Comparison of ENCODE assay signal across 1 cellular context in genomic region chr16:85346404-85347212, GRCh38.
TF ChIP-seq lines count a peak whose summit lies in the region.

No MANE protein-coding gene starts in this region.

TF ChIP-seq in K562, 482 proteins besides CTCF, POLR2A, EP300 and RAD21 (continued from another document and continues in another):
- no peak for TF ChIP-seq MGA (IDR thresholded peaks at IDR 0.05)
- TF ChIP-seq RNF2 (IDR thresholded peaks at IDR 0.05), result no peak
- no peak for TF ChIP-seq CHD2 (IDR thresholded peaks at IDR 0.05; ENCODE audit: low read depth, low read length)
- no peak for TF ChIP-seq BDP1 (IDR thresholded peaks at IDR 0.05; ENCODE audit: insufficient read depth, insufficient read length)
- no peak for TF ChIP-seq TAF15 (IDR thresholded peaks at IDR 0.05; ENCODE audit: low read depth, low read length)
- TF ChIP-seq MIER1 (IDR thresholded peaks at IDR 0.05; ENCODE audit: low read depth), result no peak
- TF ChIP-seq HES1 (IDR thresholded peaks at IDR 0.05; ENCODE audit: low read depth), result no peak
- no peak for TF ChIP-seq TRIM28 (IDR thresholded peaks at IDR 0.05)
- peak; percentile 90 for TF ChIP-seq TOE1 (IDR thresholded peaks at IDR 0.05; ENCODE audit: borderline replicate concordance)
- no peak for TF ChIP-seq TOE1 (CRISPR knock-in tag; IDR thresholded peaks at IDR 0.05; ENCODE audit: borderline replicate concordance, low read depth)
- no peak for TF ChIP-seq RBM15 (IDR thresholded peaks at IDR 0.05; ENCODE audit: insufficient read depth, low read length)
- TF ChIP-seq CCNT2 (IDR thresholded peaks at IDR 0.05; ENCODE audit: borderline replicate concordance, extremely low read depth, insufficient read length, low read depth, low read length), result no peak
- no peak for TF ChIP-seq PHTF2 (CRISPR knock-in tag; IDR thresholded peaks at IDR 0.05)
- TF ChIP-seq RUNX1 (IDR thresholded peaks at IDR 0.05; ENCODE audit: low read depth), result no peak
- TF ChIP-seq OTX1 (CRISPR knock-in tag; IDR thresholded peaks at IDR 0.05), result peak; percentile 61; the same call in 1 of the 2 replicates
- peak; percentile 94 for TF ChIP-seq ZEB2 (IDR thresholded peaks at IDR 0.05)
- TF ChIP-seq ZNF3 (CRISPR knock-in tag; IDR thresholded peaks at IDR 0.05), result no peak
- TF ChIP-seq KDM1A (IDR thresholded peaks at IDR 0.05), result peak; percentile 95 to 96
- no peak for TF ChIP-seq ZBTB34 (CRISPR knock-in tag; IDR thresholded peaks at IDR 0.05)
- TF ChIP-seq NR3C1 (CRISPR knock-in tag; IDR thresholded peaks at IDR 0.05), result no peak
- no peak for TF ChIP-seq ZBTB8A (IDR thresholded peaks at IDR 0.05; ENCODE audit: partially characterized antibody)
- TF ChIP-seq TBP (optimal IDR thresholded peaks at IDR 0.05; ENCODE audit: low read depth, low read length), result no peak
- TF ChIP-seq ZNF311 (CRISPR knock-in tag; IDR thresholded peaks at IDR 0.05), result no peak
- TF ChIP-seq ZBED1 (IDR thresholded peaks at IDR 0.05), result no peak
- TF ChIP-seq ZNF146 (CRISPR knock-in tag; IDR thresholded peaks at IDR 0.05; ENCODE audit: unreplicated experiment), result no peak
- no peak for TF ChIP-seq THAP7 (CRISPR knock-in tag; IDR thresholded peaks at IDR 0.05)
- TF ChIP-seq MCM5 (IDR thresholded peaks at IDR 0.05; ENCODE audit: low read depth), result no peak
- TF ChIP-seq PYGO2 (tag; IDR thresholded peaks at IDR 0.05), result no peak
- TF ChIP-seq ZNF232 (CRISPR knock-in tag; IDR thresholded peaks at IDR 0.05), result no peak
- no peak for TF ChIP-seq SMAD4 (CRISPR knock-in tag; conservative IDR thresholded peaks at IDR 0.05)
- TF ChIP-seq USF2 (CRISPR knock-in tag; IDR thresholded peaks at IDR 0.05), result peak; percentile 61
- TF ChIP-seq HNRNPK (IDR thresholded peaks at IDR 0.05; ENCODE audit: low read depth, low read length, poor library complexity, severe bottlenecking), result no peak
- no peak for TF ChIP-seq ZNF124 (CRISPR knock-in tag; IDR thresholded peaks at IDR 0.05)
- no peak for TF ChIP-seq KLF6 (CRISPR knock-in tag; IDR thresholded peaks at IDR 0.05; ENCODE audit: borderline replicate concordance)
- peak; percentile 24 to 55; a peak in 2 of 4 replicates for TF ChIP-seq TRIM24 (IDR thresholded peaks at IDR 0.05)
- TF ChIP-seq ERF (CRISPR knock-in tag; IDR thresholded peaks at IDR 0.05), result no peak
- no peak for TF ChIP-seq TCFL5 (CRISPR knock-in tag; conservative IDR thresholded peaks at IDR 0.05)
- no peak for TF ChIP-seq STAT6 (CRISPR knock-in tag; IDR thresholded peaks at IDR 0.05)
- TF ChIP-seq CREB3 (tag; conservative IDR thresholded peaks at IDR 0.05; ENCODE audit: low read depth), result no peak
- 0 out of 2 replicates have a peak, but pooled peaks have one; percentile 29 for TF ChIP-seq NFRKB (IDR thresholded peaks at IDR 0.05; ENCODE audit: low read depth)
- no peak for TF ChIP-seq ARID3A (IDR thresholded peaks at IDR 0.05; ENCODE audit: borderline replicate concordance, low read depth, low read length)
- peak; percentile 97 for TF ChIP-seq ARHGAP35 (IDR thresholded peaks at IDR 0.05; ENCODE audit: partially characterized antibody)
- no peak for TF ChIP-seq GMEB1 (CRISPR knock-in tag; IDR thresholded peaks at IDR 0.05)
- no peak for TF ChIP-seq HDAC3 (IDR thresholded peaks at IDR 0.05; ENCODE audit: borderline replicate concordance, partially characterized antibody)
